In the genomic region with DNA sequence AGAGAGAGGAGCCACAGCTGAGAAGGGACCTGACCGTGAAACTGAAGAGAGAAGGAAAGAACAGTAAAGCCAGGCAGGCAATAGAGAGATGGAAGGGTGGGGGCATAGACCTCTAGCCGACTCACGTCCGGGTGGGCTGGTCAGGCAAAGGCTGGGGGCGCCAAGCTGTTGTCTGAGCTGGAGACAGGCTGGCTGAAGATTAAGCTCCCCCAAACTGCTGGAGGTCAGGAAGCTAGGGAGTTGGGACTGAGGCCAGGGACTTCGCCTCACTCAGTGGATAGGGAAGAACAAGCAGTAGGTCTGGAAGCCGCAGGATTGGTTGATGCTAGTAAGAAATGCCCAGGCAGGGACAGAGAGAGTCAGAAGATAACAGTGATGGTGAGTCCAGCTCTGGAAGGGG, we compare ENCODE assay signal across 16 cellular contexts. TPM values are rescaled to one million over a fixed set of nuclear protein-coding genes. Genes with fewer than 3 reads are reported as not detected.
A peak's percentile ranks its signal among the peaks of the same experiment; 100 is the strongest.
DNase-seq lines count a peak whose midpoint lies in the region; ATAC-seq and TF ChIP-seq lines count a peak whose summit lies in the region.
"Had no signal": no experiment of that assay in that cellular context is flagged by ENCODE, and none has a peak within 500 bp of the region (broad histone marks: within the 10 kb centered on the region; RNA-seq: fewer than 3 reads in every experiment).

No MANE protein-coding gene starts in this region.

- H3K27ac ChIP-seq in HEK293 (ENCODE audit: extremely low read depth, low read depth, low read length): no peak overlapping the region
- no peak overlapping the region for H3K27ac ChIP-seq in thyroid gland
- no peak overlapping the region for H3K27ac ChIP-seq in vagina
- H3K27ac ChIP-seq: 22Rv1 had no signal

- H3K4me1 Mint-ChIP-seq in nephron: peaks cover 59% of the 10 kb centered on the region
- peaks cover 4 to 20% of the 10 kb centered on the region in 2 donors for H3K4me1 Mint-ChIP-seq in stimulated activated naive B cell treated with anti-CD40 and anti-IgM and Interleukin-4, amounts not matched to agents 10 μg/mL and 1 μg/mL and 100 μg/mL, for 72 hours

- H3K27me3 Mint-ChIP-seq in nephron (ENCODE audit: low read depth): peaks cover 80% of the 10 kb centered on the region
- peaks cover 61 to 65% of the 10 kb centered on the region in 2 donors for H3K27me3 Mint-ChIP-seq in stimulated activated naive B cell treated with anti-CD40 and anti-IgM and Interleukin-4, amounts not matched to agents 10 μg/mL and 1 μg/mL and 100 μg/mL, for 72 hours

- TF ChIP-seq POLR2A in thyroid gland (IDR thresholded peaks at IDR 0.05) (no peak), vagina (IDR thresholded peaks at IDR 0.05) (no peak)

- no peak for ATAC-seq in stimulated activated naive B cell treated with anti-CD40 and anti-IgM and Interleukin-4, amounts not matched to agents 10 μg/mL and 1 μg/mL and 100 μg/mL, for 72 hours (replicated peaks)
- ATAC-seq: CD8-positive, alpha-beta T cell had no signal

- H3K36me3 Mint-ChIP-seq in nephron (ENCODE audit: low read depth): no peaks in the 10 kb centered on the region
- no peaks in the 10 kb centered on the region for H3K36me3 Mint-ChIP-seq in stimulated activated naive B cell treated with anti-CD40 and anti-IgM and Interleukin-4, amounts not matched to agents 10 μg/mL and 1 μg/mL and 100 μg/mL, for 72 hours
- H3K36me3 Mint-ChIP-seq: CD8-positive, alpha-beta T cell had no signal

- peak overlapping the region; percentile 39 to 78 (median 78) for H3K27ac Mint-ChIP-seq in nephron
- peak overlapping the region; percentile 48 for H3K27ac Mint-ChIP-seq in stimulated activated naive B cell treated with anti-CD40 and anti-IgM and Interleukin-4, amounts not matched to agents 10 μg/mL and 1 μg/mL and 100 μg/mL, for 72 hours
- H3K27ac Mint-ChIP-seq: CD14-positive monocyte; CD8-positive, alpha-beta T cell had no signal

- TF ChIP-seq CTCF in HEK293 (tag by site-specific recombination; IDR thresholded peaks at IDR 0.05): no peak
- TF ChIP-seq CTCF in nephron (IDR thresholded peaks at IDR 0.05; ENCODE audit: unreplicated experiment in 3 of 3): no peak
- no peak for TF ChIP-seq CTCF in thyroid gland (IDR thresholded peaks at IDR 0.05)
- TF ChIP-seq CTCF in vagina (IDR thresholded peaks at IDR 0.05): no peak

- no peak overlapping the region for H3K4me3 ChIP-seq in HEK293 (ENCODE audit: low read depth, low read length)
- no peak overlapping the region for H3K4me3 ChIP-seq in thyroid gland (replicated peaks in 1 of 3)
- no peak overlapping the region for H3K4me3 ChIP-seq in vagina
- H3K4me3 ChIP-seq: HAP-1 had no signal

- POLR2A ChIA-PET in HEK293 (lab: Yijun Ruan, JAX): interaction anchor here (1.9 kb wide), 1 partner anchor 10 kb away, joined by 8 read pairs; the partner anchor contains the start of gene GBF1

- DNase-seq in NCI-H82 (lab: John Stamatoyannopoulos, UW): peak; percentile 31
- no peak for DNase-seq in NCI-H82 treated with DMSO at 0.1 percent for 48 hours (lab: John Stamatoyannopoulos, UW; ENCODE audit: unreplicated experiment)
- no peak for DNase-seq in stimulated activated naive B cell treated with anti-CD40 and anti-IgM and Interleukin-4, amounts not matched to agents 10 μg/mL and 1 μg/mL and 100 μg/mL, for 72 hours
- DNase-seq in thyroid gland: no peak
- DNase-seq in vagina (ENCODE audit: extremely low spot score in 2 of 2): no peak
- DNase-seq: CD8-positive, alpha-beta T cell; COR-L47; DND-41; GDM1; GOT3 had no signal

- H3K27me3 ChIP-seq in thyroid gland: peaks cover 4% of the 10 kb centered on the region
- H3K27me3 ChIP-seq in vagina: peaks cover 6% of the 10 kb centered on the region

- CTCF ChIA-PET in HEK293 (lab: Yijun Ruan, JAX): interaction anchor here (0.6 to 17.5 kb wide), 5 partner anchors 8 to 978 kb away, joined by 3 to 531 read pairs (median 3); no protein-coding TSS in a partner anchor

- no peaks in the 10 kb centered on the region for H3K9me3 Mint-ChIP-seq in nephron
- H3K9me3 Mint-ChIP-seq in stimulated activated naive B cell treated with anti-CD40 and anti-IgM and Interleukin-4, amounts not matched to agents 10 μg/mL and 1 μg/mL and 100 μg/mL, for 72 hours: no peaks in the 10 kb centered on the region
- H3K9me3 Mint-ChIP-seq: CD8-positive, alpha-beta T cell had no signal

- H3K4me1 ChIP-seq in HEK293 (ENCODE audit: control insufficient read depth, insufficient read depth, low read length) (no peaks in the 10 kb centered on the region), thyroid gland (peaks cover 12 to 14% of the 10 kb centered on the region in 2 donors), vagina (peaks cover 18% of the 10 kb centered on the region)
- H3K4me1 ChIP-seq: HAP-1 had no signal

- intact Hi-C loops in thyroid gland (cut with DNase I): loop anchor here (10.0 kb wide), 2 partner anchors 239 to 359 kb away; no protein-coding TSS in a partner anchor
- intact Hi-C loops in vagina (cut with DNase I): no loop called here

- H3K4me3 Mint-ChIP-seq in nephron: peak overlapping the region; percentile 2 to 72 (median 23)
- no peak overlapping the region for H3K4me3 Mint-ChIP-seq in stimulated activated naive B cell treated with anti-CD40 and anti-IgM and Interleukin-4, amounts not matched to agents 10 μg/mL and 1 μg/mL and 100 μg/mL, for 72 hours
- H3K4me3 Mint-ChIP-seq: CD8-positive, alpha-beta T cell had no signal

- H3K9me3 ChIP-seq in HEK293 (ENCODE audit: control insufficient read depth, insufficient read depth, low read depth, low read length): no peaks in the 10 kb centered on the region
- H3K9me3 ChIP-seq in thyroid gland: no peaks in the 10 kb centered on the region
- no peaks in the 10 kb centered on the region for H3K9me3 ChIP-seq in vagina
- H3K9me3 ChIP-seq: HAP-1 had no signal

- 61 to 72% methylated on average over 7 of the region's 7 CpGs for WGBS in thyroid gland, 2 donors

- H3K36me3 ChIP-seq in HEK293 (ENCODE audit: control insufficient read depth in 2 of 2, insufficient read depth in 1 of 2, low read length in 2 of 2): no peaks in the 10 kb centered on the region
- H3K36me3 ChIP-seq in thyroid gland: no peaks in the 10 kb centered on the region
- H3K36me3 ChIP-seq in vagina: no peaks in the 10 kb centered on the region
- H3K36me3 ChIP-seq: HAP-1 had no signal

TF ChIP-seq in HEK293, 187 proteins besides CTCF, POLR2A, EP300 and RAD21:
- TF ChIP-seq ZNF157 (tag by site-specific recombination; IDR thresholded peaks at IDR 0.05): no peak
- TF ChIP-seq ZNF223 (tag by site-specific recombination; IDR thresholded peaks at IDR 0.05): no peak
- no peak for TF ChIP-seq ZNF366 (tag by site-specific recombination; conservative IDR thresholded peaks at IDR 0.05)
- TF ChIP-seq HOXA7 (CRISPR knock-in tag; IDR thresholded peaks at IDR 0.05; ENCODE audit: borderline replicate concordance): no peak
- TF ChIP-seq KLF1 (tag by site-specific recombination; IDR thresholded peaks at IDR 0.05): 0 out of 2 replicates have a peak, but pooled peaks have one; percentile 24

RNA-seq across cellular contexts. Expression of gene PITX3, which starts 5.3 kb away (rescaled TPM):
- total RNA-seq in thyroid gland: under 1 TPM in 1 of 4 donors, not detected in 3; 0.45 TPM
- total RNA-seq in vagina: not detected
- total RNA-seq: A673; CD8-positive, alpha-beta T cell had no signal

RNA-seq across cellular contexts. Expression of gene GBF1, which starts 9.3 kb away (rescaled TPM):
- 10 to 100 TPM; 34.0 to 68.3 (median 53.5) TPM for total RNA-seq in thyroid gland
- total RNA-seq in vagina: 48.9 TPM

RNA-seq across cellular contexts. Expression of gene ELOVL3, which starts 9.9 kb away (rescaled TPM):
- not detected for total RNA-seq in thyroid gland
- total RNA-seq in vagina: not detected
- total RNA-seq: A673; CD8-positive, alpha-beta T cell had no signal

Comparison
In these comparisons a context has a peak if more than half of its experiments do, and no peak if none do; other contexts are left out.
1. H3K4me3 Mint-ChIP-seq: peak in nephron (3 of 3); none in stimulated activated naive B cell treated with anti-CD40 and anti-IgM and Interleukin-4, amounts not matched to agents 10 μg/mL and 1 μg/mL and 100 μg/mL, for 72 hours (0 of 2).